In the genomic region with DNA sequence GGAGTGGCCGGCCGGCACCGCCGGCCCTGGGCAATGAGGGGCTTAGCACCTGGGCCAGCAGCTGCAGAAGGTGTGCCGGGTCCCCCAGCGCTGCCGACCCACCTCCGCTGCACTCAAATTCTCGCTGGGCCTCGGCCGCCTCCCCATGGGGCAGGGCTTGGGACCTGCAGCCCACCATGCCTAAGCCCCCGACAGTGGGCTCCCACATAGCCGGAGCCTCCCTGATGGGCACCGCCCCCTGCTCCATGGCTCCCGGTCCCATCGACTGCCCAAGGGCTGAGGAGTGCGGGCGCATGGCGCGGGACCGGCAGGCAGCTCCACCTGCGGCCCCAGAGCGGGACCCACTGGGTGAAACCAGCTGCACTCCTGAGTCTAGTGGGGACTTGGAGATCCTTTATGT, we compare ENCODE assay signal across 37 cellular contexts. TPM values are rescaled to one million over a fixed set of nuclear protein-coding genes. Genes with fewer than 3 reads are reported as not detected.
"Had no signal": no experiment of that assay in that cellular context is flagged by ENCODE, and none has a peak within 500 bp of the region (broad histone marks: within the 10 kb centered on the region; RNA-seq: fewer than 3 reads in every experiment).

No MANE protein-coding gene starts in this region.

- H3K4me3 ChIP-seq: MG63 had no signal

- H3K4me2 ChIP-seq: KMS-11 had no signal

- DNase-seq: Karpas-422, Kasumi-1, KG1, MG63, NCI-H1048, NCI-H1092, NCI-H1092 treated with DMSO at 0.1 percent for 48 hours, NCI-H1105, NCI-H1105 treated with DMSO at 0.1 percent for 48 hours, NCI-H1417, NCI-H1417 treated with DMSO at 0.1 percent for 48 hours, NCI-H1436, NCI-H1436 treated with DMSO at 0.1 percent for 48 hours, NCI-H146, NCI-H1694, NCI-H1694 treated with DMSO at 0.1 percent for 48 hours, NCI-H187, NCI-H187 treated with DMSO at 0.1 percent for 48 hours, NCI-H1930, NCI-H2029, NCI-H2029 treated with DMSO at 0.1 percent for 48 hours, NCI-H2081, NCI-H2081 treated with DMSO at 0.1 percent for 48 hours, NCI-H2107, NCI-H2171, NCI-H2171 treated with DMSO at 0.1 percent for 48 hours, NCI-H2227 treated with DMSO at 0.1 percent for 48 hours, NCI-H226, NCI-H345, NCI-H446, NCI-H446 treated with DMSO at 0.1 percent for 48 hours, NCI-H510A had no signal

- H3K27ac ChIP-seq: KMS-11 had no signal

- H3K9ac ChIP-seq: KMS-11 had no signal

- H3K36me3 ChIP-seq: MG63 had no signal

RNA-seq across cellular contexts. Expression of gene SPINT4, which starts 13.8 kb away (rescaled TPM):
- total RNA-seq: LHCN-M2, M059J, MCF 10A, NCI-H460 had no signal

RNA-seq across cellular contexts. Expression of gene WFDC10B, which starts 31.2 kb away (rescaled TPM):
- total RNA-seq: LHCN-M2, M059J, MCF 10A, NCI-H460 had no signal

RNA-seq across cellular contexts. Expression of gene WFDC13, which starts 34.1 kb away (rescaled TPM):
- total RNA-seq: LHCN-M2, M059J, MCF 10A, NCI-H460 had no signal

RNA-seq across cellular contexts. Expression of gene WFDC3, which starts 55.7 kb away (rescaled TPM):
- total RNA-seq: M059J, MCF 10A had no signal
